Comparison of ENCODE assay signal across 1 cellular context in genomic region chr14:20682127-20682434, GRCh38.
TF ChIP-seq lines count a peak whose summit lies in the region.

No MANE protein-coding gene starts in this region.

TF ChIP-seq in HCT116, 20 proteins besides CTCF, POLR2A, EP300 and RAD21 (continued from another document):
- TF ChIP-seq REST (IDR thresholded peaks at IDR 0.05; ENCODE audit: low read depth), result no peak
